In genomic region chr9:122940603-122941559, GRCh38 we compare ENCODE assay signal across 8 cellular contexts. TPM values are rescaled to one million over a fixed set of nuclear protein-coding genes. Genes with fewer than 3 reads are reported as not detected.
A peak's percentile ranks its signal among the peaks of the same experiment; 100 is the strongest.
DNase-seq lines count a peak whose midpoint lies in the region; ATAC-seq and TF ChIP-seq lines count a peak whose summit lies in the region.

TSS of gene RABGAP1 (plus strand) at chr9:122941020. CDS start at chr9:122957060, 16,040 bp downstream.

- DNase-seq in AML-193 (lab: John Stamatoyannopoulos, UW) (peak; percentile 92 to 96), NCI-H510A treated with DMSO at 0.1 percent for 48 hours (lab: John Stamatoyannopoulos, UW) (peak; percentile 96), choroid plexus epithelial cell (ENCODE audit: low read depth) (peak; percentile 99), kidney glomerular epithelial cell (lab: John Stamatoyannopoulos, UW) (peak; percentile 96)
- DNase-seq in activated CD4-positive, alpha-beta T cell treated with anti-CD3 and anti-CD28 coated beads for 36 hours: peak; percentile 99
- DNase-seq in stimulated activated CD4-positive, alpha-beta T cell treated with anti-CD3 and anti-CD28 coated beads, Interleukin-1b, Interleukin-23, amount 100 ng/mL, for 1 hour (ENCODE audit: low read depth in 2 of 2): peak; percentile 94 to 97

- no peaks in the 10 kb centered on the region for H3K27me3 Mint-ChIP-seq in activated CD4-positive, alpha-beta T cell treated with anti-CD3 and anti-CD28 coated beads for 36 hours

- TF ChIP-seq CTCF in choroid plexus epithelial cell (conservative IDR thresholded peaks at IDR 0.05; ENCODE audit: low read depth, low read length): no peak

- intact Hi-C loops in activated CD4-positive, alpha-beta T cell treated with anti-CD3 and anti-CD28 coated beads for 36 hours (cut with DNase I, micrococcal nuclease): loop anchor here (1.0 to 10.0 kb wide), 10 partner anchors 10 to 676 kb away; partner anchors contain the start of genes RC3H2 (in 2 of the 2), ZBTB26 (in 2 of the 2), ZBTB6 (in 2 of the 2) and MRRF (in 1 of the 2)

- peak; percentile 84 for TF ChIP-seq POLR2A in GM19193 (IDR thresholded peaks at IDR 0.05; ENCODE audit: extremely low read depth, insufficient read depth, insufficient read length)

- H3K9me3 Mint-ChIP-seq in activated CD4-positive, alpha-beta T cell treated with anti-CD3 and anti-CD28 coated beads for 36 hours (ENCODE audit: low read depth): no peaks in the 10 kb centered on the region

- CTCF ChIA-PET in activated CD4-positive, alpha-beta T cell treated with anti-CD3 and anti-CD28 coated beads for 36 hours (lab: Charles Lee): interaction anchor here (0.5 to 2.0 kb wide), 8 partner anchors 9 to 121 kb away, joined by 3 to 15 read pairs (median 4); partner anchors contain the start of genes PDCL, ZBTB26 and ZBTB6

- H3K27ac Mint-ChIP-seq in activated CD4-positive, alpha-beta T cell treated with anti-CD3 and anti-CD28 coated beads for 36 hours: peak within 1 kb of the TSS; percentile 95

- H3K36me3 Mint-ChIP-seq in activated CD4-positive, alpha-beta T cell treated with anti-CD3 and anti-CD28 coated beads for 36 hours (ENCODE audit: low read depth): peaks cover 22% of the 10 kb centered on the region

- H3K4me3 Mint-ChIP-seq in activated CD4-positive, alpha-beta T cell treated with anti-CD3 and anti-CD28 coated beads for 36 hours: peak within 1 kb of the TSS; percentile 99

- H3K4me1 Mint-ChIP-seq in activated CD4-positive, alpha-beta T cell treated with anti-CD3 and anti-CD28 coated beads for 36 hours: peaks cover 33% of the 10 kb centered on the region

- H3K4me3 ChIP-seq in choroid plexus epithelial cell (ENCODE audit: low read depth, low read length): peak within 1 kb of the TSS; percentile 87

- ATAC-seq in HG03439 (IDR thresholded peaks at IDR 0.05; ENCODE audit: unreplicated experiment): peak; percentile 97
- ATAC-seq in activated CD4-positive, alpha-beta T cell treated with anti-CD3 and anti-CD28 coated beads for 36 hours: peak; percentile 99

- POLR2A ChIA-PET in activated CD4-positive, alpha-beta T cell treated with anti-CD3 and anti-CD28 coated beads for 36 hours (lab: Charles Lee): interaction anchor here (0.5 to 2.7 kb wide), 9 partner anchors 9 to 884 kb away, joined by 3 to 26 read pairs (median 4); partner anchors contain the start of genes PDCL, RC3H2, ZBTB26 and ZBTB6

RNA-seq across cellular contexts. Expression of gene RABGAP1, which starts in this region (rescaled TPM):
- total RNA-seq in activated CD4-positive, alpha-beta T cell treated with anti-CD3 and anti-CD28 coated beads for 36 hours: 10 to 100 TPM; 24.3 to 27.2 TPM

Comparison
In these comparisons a context has a peak if more than half of its experiments do, and no peak if none do; other contexts are left out.
1. Peak in every context shown above with its lines: DNase-seq, ATAC-seq and H3K4me3 ChIP-seq.